1 cellular context compared by ENCODE assay signal in the genomic region with DNA sequence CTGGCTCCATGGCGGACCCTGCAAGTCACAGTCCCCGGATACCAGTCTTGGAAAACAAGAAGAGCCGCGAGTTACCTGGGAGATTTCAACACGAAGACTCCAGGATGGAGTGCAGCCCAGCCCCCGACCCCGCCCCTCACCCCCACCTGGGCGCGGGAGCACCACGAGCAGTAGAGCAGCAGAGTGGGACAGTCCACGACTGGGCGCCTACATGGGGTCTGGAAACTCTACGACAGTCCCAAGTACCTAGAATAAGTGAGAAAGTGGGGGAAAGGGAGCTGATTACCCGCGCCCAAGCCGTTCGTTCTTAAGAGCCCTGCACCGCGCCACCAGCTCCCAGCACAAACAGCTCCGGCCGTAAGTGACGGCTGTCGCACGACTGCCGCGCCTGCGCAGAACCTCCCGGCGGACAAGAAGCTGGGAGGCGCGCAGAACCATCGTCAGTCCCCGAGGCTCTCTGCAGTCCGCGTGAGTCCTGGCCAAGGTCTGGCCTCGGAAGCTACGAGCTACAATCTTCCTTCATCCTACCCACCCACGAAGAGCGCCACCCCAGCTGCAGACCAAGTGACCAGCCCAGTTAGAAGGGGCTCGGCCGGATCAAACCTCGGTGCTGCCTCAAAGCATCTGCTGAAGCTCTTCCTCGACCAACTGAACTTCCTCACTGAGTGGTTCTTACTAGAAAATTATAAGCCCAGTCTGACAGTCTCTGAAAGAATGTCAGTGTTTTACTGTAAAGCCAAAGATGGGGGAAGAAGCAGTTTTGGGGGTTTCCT.
TF ChIP-seq lines count a peak whose summit lies in the region.

A gene (minus strand): TSS at position 359 of the 773 bp plus-strand sequence. CDS start 349 bp downstream, at position 10.

TF ChIP-seq in GM12878, 131 proteins besides CTCF, POLR2A, EP300 and RAD21 (continued from another document and continues in another):
- TF ChIP-seq, protein P1, sequence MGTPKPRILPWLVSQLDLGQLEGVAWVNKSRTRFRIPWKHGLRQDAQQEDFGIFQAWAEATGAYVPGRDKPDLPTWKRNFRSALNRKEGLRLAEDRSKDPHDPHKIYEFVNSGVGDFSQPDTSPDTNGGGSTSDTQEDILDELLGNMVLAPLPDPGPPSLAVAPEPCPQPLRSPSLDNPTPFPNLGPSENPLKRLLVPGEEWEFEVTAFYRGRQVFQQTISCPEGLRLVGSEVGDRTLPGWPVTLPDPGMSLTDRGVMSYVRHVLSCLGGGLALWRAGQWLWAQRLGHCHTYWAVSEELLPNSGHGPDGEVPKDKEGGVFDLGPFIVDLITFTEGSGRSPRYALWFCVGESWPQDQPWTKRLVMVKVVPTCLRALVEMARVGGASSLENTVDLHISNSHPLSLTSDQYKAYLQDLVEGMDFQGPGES (IDR thresholded peaks at IDR 0.05): no peak
- TF ChIP-seq RFX5 (IDR thresholded peaks at IDR 0.05; ENCODE audit: low read depth, low read length) (no peak), TCF7 (IDR thresholded peaks at IDR 0.05; ENCODE audit: borderline replicate concordance) (no peak), ZSCAN29 (IDR thresholded peaks at IDR 0.05) (no peak), MTA2 (IDR thresholded peaks at IDR 0.05; ENCODE audit: low read depth) (no peak), BMI1 (IDR thresholded peaks at IDR 0.05; ENCODE audit: borderline replicate concordance) (no peak), ASH2L (IDR thresholded peaks at IDR 0.05; ENCODE audit: borderline replicate concordance, low read depth) (no peak), SMAD1 (IDR thresholded peaks at IDR 0.05; ENCODE audit: low read depth, partially characterized antibody) (no peak), MYC (IDR thresholded peaks at IDR 0.05; ENCODE audit: insufficient read depth, insufficient read length, insufficient replicate concordance, low read length, severe bottlenecking) (no peak), IKZF2 (IDR thresholded peaks at IDR 0.05) (no peak), RAD51 (IDR thresholded peaks at IDR 0.05) (no peak), CBX5 (IDR thresholded peaks at IDR 0.05; ENCODE audit: low read depth) (no peak), TCF12 (IDR thresholded peaks at IDR 0.05; ENCODE audit: low read depth, low read length) (peak; percentile 52; the same call in 1 of the 2 replicates), ZBED1 (IDR thresholded peaks at IDR 0.05; ENCODE audit: borderline replicate concordance) (no peak), SMARCA5 (IDR thresholded peaks at IDR 0.05) (peak; percentile 80; the same call in 1 of the 2 replicates), LARP7 (IDR thresholded peaks at IDR 0.05) (peak; percentile 65), BCL11A (IDR thresholded peaks at IDR 0.05; ENCODE audit: low read depth, low read length) (no peak), SREBF1 (IDR thresholded peaks at IDR 0.05; ENCODE audit: low read length) (no peak), IRF4 (IDR thresholded peaks at IDR 0.05; ENCODE audit: low read depth, low read length) (peak; percentile 41; the same call in 1 of the 2 replicates), STAT1 (conservative IDR thresholded peaks at IDR 0.05) (0 out of 2 replicates have a peak, but pooled peaks have one; percentile 45), KLF5 (IDR thresholded peaks at IDR 0.05; ENCODE audit: partially characterized antibody) (peak; percentile 81), FOXK2 (IDR thresholded peaks at IDR 0.05) (no peak), RBBP5 (conservative IDR thresholded peaks at IDR 0.05) (0 out of 2 replicates have a peak, but pooled peaks have one; percentile 72), FOS (IDR thresholded peaks at IDR 0.05; ENCODE audit: borderline replicate concordance, extremely low read depth, insufficient read length) (no peak), SP1 (IDR thresholded peaks at IDR 0.05; ENCODE audit: low read depth, low read length) (no peak), BHLHE40 (IDR thresholded peaks at IDR 0.05; ENCODE audit: borderline replicate concordance in 1 of 2, low read depth in 2 of 2, low read length in 1 of 2) (no peak), MYB (IDR thresholded peaks at IDR 0.05; ENCODE audit: borderline replicate concordance, low read depth, low read length) (no peak), HDAC2 (IDR thresholded peaks at IDR 0.05) (no peak), PML (IDR thresholded peaks at IDR 0.05; ENCODE audit: low read length) (peak; percentile 98), CBX3 (IDR thresholded peaks at IDR 0.05; ENCODE audit: borderline replicate concordance, low read depth) (no peak), GATAD2B (conservative IDR thresholded peaks at IDR 0.05; ENCODE audit: low read depth) (peak; percentile 45; the same call in 1 of the 2 replicates), NFIC (IDR thresholded peaks at IDR 0.05; ENCODE audit: low read depth, low read length) (no peak), MEF2B (IDR thresholded peaks at IDR 0.05; ENCODE audit: partially characterized antibody, poor library complexity, severe bottlenecking) (no peak), SPI1 (IDR thresholded peaks at IDR 0.05; ENCODE audit: borderline replicate concordance, insufficient read depth, low read depth, low read length) (peak; percentile 46; the same call in 1 of the 2 replicates), CHD4 (IDR thresholded peaks at IDR 0.05) (no peak), MTA3 (IDR thresholded peaks at IDR 0.05; ENCODE audit: borderline replicate concordance, low read length) (no peak), KAT2A (conservative IDR thresholded peaks at IDR 0.05; ENCODE audit: control insufficient read depth, low read depth, low read length) (no peak), FOXM1 (IDR thresholded peaks at IDR 0.05; ENCODE audit: low read depth, low read length) (no peak), CREB1 (IDR thresholded peaks at IDR 0.05; ENCODE audit: low read depth) (peak; percentile 62; the same call in 1 of the 2 replicates), GABPA (IDR thresholded peaks at IDR 0.05; ENCODE audit: low read depth) (no peak), NFXL1 (IDR thresholded peaks at IDR 0.05; ENCODE audit: borderline replicate concordance) (no peak), ZZZ3 (IDR thresholded peaks at IDR 0.05; ENCODE audit: control insufficient read depth, insufficient read length, low read depth) (no peak), YY1 (IDR thresholded peaks at IDR 0.05; ENCODE audit: low read depth, low read length) (peak; percentile 68; the same call in 1 of the 2 replicates)
- TF ChIP-seq, protein P2, sequence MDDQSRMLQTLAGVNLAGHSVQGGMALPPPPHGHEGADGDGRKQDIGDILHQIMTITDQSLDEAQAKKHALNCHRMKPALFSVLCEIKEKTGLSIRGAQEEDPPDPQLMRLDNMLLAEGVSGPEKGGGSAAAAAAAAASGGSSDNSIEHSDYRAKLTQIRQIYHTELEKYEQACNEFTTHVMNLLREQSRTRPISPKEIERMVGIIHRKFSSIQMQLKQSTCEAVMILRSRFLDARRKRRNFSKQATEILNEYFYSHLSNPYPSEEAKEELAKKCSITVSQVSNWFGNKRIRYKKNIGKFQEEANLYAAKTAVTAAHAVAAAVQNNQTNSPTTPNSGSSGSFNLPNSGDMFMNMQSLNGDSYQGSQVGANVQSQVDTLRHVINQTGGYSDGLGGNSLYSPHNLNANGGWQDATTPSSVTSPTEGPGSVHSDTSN (IDR thresholded peaks at IDR 0.05; ENCODE audit: insufficient replicate concordance, low read depth, low read length): peak; percentile 24
- TF ChIP-seq, protein P3, sequence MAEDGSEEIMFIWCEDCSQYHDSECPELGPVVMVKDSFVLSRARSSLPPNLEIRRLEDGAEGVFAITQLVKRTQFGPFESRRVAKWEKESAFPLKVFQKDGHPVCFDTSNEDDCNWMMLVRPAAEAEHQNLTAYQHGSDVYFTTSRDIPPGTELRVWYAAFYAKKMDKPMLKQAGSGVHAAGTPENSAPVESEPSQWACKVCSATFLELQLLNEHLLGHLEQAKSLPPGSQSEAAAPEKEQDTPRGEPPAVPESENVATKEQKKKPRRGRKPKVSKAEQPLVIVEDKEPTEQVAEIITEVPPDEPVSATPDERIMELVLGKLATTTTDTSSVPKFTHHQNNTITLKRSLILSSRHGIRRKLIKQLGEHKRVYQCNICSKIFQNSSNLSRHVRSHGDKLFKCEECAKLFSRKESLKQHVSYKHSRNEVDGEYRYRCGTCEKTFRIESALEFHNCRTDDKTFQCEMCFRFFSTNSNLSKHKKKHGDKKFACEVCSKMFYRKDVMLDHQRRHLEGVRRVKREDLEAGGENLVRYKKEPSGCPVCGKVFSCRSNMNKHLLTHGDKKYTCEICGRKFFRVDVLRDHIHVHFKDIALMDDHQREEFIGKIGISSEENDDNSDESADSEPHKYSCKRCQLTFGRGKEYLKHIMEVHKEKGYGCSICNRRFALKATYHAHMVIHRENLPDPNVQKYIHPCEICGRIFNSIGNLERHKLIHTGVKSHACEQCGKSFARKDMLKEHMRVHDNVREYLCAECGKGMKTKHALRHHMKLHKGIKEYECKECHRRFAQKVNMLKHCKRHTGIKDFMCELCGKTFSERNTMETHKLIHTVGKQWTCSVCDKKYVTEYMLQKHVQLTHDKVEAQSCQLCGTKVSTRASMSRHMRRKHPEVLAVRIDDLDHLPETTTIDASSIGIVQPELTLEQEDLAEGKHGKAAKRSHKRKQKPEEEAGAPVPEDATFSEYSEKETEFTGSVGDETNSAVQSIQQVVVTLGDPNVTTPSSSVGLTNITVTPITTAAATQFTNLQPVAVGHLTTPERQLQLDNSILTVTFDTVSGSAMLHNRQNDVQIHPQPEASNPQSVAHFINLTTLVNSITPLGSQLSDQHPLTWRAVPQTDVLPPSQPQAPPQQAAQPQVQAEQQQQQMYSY (CRISPR knock-in tag; IDR thresholded peaks at IDR 0.05): no peak
- TF ChIP-seq, protein P4, sequence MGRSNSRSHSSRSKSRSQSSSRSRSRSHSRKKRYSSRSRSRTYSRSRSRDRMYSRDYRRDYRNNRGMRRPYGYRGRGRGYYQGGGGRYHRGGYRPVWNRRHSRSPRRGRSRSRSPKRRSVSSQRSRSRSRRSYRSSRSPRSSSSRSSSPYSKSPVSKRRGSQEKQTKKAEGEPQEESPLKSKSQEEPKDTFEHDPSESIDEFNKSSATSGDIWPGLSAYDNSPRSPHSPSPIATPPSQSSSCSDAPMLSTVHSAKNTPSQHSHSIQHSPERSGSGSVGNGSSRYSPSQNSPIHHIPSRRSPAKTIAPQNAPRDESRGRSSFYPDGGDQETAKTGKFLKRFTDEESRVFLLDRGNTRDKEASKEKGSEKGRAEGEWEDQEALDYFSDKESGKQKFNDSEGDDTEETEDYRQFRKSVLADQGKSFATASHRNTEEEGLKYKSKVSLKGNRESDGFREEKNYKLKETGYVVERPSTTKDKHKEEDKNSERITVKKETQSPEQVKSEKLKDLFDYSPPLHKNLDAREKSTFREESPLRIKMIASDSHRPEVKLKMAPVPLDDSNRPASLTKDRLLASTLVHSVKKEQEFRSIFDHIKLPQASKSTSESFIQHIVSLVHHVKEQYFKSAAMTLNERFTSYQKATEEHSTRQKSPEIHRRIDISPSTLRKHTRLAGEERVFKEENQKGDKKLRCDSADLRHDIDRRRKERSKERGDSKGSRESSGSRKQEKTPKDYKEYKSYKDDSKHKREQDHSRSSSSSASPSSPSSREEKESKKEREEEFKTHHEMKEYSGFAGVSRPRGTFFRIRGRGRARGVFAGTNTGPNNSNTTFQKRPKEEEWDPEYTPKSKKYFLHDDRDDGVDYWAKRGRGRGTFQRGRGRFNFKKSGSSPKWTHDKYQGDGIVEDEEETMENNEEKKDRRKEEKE (IDR thresholded peaks at IDR 0.05): no peak
- TF ChIP-seq, protein P5, sequence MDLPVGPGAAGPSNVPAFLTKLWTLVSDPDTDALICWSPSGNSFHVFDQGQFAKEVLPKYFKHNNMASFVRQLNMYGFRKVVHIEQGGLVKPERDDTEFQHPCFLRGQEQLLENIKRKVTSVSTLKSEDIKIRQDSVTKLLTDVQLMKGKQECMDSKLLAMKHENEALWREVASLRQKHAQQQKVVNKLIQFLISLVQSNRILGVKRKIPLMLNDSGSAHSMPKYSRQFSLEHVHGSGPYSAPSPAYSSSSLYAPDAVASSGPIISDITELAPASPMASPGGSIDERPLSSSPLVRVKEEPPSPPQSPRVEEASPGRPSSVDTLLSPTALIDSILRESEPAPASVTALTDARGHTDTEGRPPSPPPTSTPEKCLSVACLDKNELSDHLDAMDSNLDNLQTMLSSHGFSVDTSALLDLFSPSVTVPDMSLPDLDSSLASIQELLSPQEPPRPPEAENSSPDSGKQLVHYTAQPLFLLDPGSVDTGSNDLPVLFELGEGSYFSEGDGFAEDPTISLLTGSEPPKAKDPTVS (IDR thresholded peaks at IDR 0.05; ENCODE audit: low read depth, low read length): no peak
- TF ChIP-seq, protein P6, sequence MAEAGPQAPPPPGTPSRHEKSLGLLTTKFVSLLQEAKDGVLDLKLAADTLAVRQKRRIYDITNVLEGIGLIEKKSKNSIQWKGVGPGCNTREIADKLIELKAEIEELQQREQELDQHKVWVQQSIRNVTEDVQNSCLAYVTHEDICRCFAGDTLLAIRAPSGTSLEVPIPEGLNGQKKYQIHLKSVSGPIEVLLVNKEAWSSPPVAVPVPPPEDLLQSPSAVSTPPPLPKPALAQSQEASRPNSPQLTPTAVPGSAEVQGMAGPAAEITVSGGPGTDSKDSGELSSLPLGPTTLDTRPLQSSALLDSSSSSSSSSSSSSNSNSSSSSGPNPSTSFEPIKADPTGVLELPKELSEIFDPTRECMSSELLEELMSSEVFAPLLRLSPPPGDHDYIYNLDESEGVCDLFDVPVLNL (IDR thresholded peaks at IDR 0.05; ENCODE audit: low read depth, low read length): no peak
- TF ChIP-seq, protein P7, sequence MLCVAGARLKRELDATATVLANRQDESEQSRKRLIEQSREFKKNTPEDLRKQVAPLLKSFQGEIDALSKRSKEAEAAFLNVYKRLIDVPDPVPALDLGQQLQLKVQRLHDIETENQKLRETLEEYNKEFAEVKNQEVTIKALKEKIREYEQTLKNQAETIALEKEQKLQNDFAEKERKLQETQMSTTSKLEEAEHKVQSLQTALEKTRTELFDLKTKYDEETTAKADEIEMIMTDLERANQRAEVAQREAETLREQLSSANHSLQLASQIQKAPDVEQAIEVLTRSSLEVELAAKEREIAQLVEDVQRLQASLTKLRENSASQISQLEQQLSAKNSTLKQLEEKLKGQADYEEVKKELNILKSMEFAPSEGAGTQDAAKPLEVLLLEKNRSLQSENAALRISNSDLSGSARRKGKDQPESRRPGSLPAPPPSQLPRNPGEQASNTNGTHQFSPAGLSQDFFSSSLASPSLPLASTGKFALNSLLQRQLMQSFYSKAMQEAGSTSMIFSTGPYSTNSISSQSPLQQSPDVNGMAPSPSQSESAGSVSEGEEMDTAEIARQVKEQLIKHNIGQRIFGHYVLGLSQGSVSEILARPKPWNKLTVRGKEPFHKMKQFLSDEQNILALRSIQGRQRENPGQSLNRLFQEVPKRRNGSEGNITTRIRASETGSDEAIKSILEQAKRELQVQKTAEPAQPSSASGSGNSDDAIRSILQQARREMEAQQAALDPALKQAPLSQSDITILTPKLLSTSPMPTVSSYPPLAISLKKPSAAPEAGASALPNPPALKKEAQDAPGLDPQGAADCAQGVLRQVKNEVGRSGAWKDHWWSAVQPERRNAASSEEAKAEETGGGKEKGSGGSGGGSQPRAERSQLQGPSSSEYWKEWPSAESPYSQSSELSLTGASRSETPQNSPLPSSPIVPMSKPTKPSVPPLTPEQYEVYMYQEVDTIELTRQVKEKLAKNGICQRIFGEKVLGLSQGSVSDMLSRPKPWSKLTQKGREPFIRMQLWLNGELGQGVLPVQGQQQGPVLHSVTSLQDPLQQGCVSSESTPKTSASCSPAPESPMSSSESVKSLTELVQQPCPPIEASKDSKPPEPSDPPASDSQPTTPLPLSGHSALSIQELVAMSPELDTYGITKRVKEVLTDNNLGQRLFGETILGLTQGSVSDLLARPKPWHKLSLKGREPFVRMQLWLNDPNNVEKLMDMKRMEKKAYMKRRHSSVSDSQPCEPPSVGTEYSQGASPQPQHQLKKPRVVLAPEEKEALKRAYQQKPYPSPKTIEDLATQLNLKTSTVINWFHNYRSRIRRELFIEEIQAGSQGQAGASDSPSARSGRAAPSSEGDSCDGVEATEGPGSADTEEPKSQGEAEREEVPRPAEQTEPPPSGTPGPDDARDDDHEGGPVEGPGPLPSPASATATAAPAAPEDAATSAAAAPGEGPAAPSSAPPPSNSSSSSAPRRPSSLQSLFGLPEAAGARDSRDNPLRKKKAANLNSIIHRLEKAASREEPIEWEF (IDR thresholded peaks at IDR 0.05; ENCODE audit: insufficient replicate concordance, low read depth, low read length): no peak
